ENCODE assay signal across 11 cellular contexts in the genomic region with DNA sequence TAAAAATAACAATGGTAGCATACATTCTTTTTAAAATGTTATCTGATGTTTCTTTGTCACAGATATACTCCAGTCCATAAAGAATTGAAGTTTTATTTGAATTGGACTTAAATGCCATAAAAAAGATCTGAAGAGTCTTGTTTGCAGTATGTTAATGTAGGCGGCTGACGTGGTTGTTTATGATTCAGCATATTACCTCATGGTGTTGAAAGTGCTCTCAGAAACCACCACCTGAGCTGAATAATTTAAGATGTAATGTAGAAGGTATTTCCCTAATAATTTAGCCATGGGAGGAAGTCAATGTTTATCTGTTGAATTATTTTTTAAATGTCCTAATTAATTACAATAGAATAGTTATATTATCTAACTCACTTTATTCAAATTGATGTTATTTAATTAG.
"Had no signal": no experiment of that assay in that cellular context is flagged by ENCODE, and none has a peak within 500 bp of the region (broad histone marks: within the 10 kb centered on the region; RNA-seq: fewer than 3 reads in every experiment).

No MANE protein-coding gene starts in this region.

- H3K4me1 ChIP-seq: esophagus muscularis mucosa, pancreas had no signal

- H3K27me3 ChIP-seq: cardiac muscle cell, esophagus muscularis mucosa, pancreas had no signal

- H3K27ac ChIP-seq: cardiac muscle cell, esophagus muscularis mucosa, pancreas had no signal

- DNase-seq: activated naive CD4-positive, alpha-beta T cell; activated naive CD8-positive, alpha-beta T cell treated with anti-CD3 and anti-CD28 coated beads, Interleukin-2, amount 10 ng/mL, durations not matched to agents 7 days and 5 days; activated T-cell treated with anti-CD3 and anti-CD28 coated beads for 4 hours; aorta; pancreas; T-cell; T-helper 9 cell had no signal

- ATAC-seq: activated CD4-positive, CD25-positive, alpha-beta regulatory T cell treated with anti-CD3 and anti-CD28 coated beads, Interleukin-2, amount 50 U/mL, for 24 hours; pancreas; stimulated activated memory B cell treated with anti-CD40 and anti-IgM and Interleukin-4, amounts not matched to agents 10 μg/mL and 1 μg/mL and 100 μg/mL, for 72 hours; T-cell had no signal
